ENCODE assay signal across 24 cellular contexts in the genomic region with DNA sequence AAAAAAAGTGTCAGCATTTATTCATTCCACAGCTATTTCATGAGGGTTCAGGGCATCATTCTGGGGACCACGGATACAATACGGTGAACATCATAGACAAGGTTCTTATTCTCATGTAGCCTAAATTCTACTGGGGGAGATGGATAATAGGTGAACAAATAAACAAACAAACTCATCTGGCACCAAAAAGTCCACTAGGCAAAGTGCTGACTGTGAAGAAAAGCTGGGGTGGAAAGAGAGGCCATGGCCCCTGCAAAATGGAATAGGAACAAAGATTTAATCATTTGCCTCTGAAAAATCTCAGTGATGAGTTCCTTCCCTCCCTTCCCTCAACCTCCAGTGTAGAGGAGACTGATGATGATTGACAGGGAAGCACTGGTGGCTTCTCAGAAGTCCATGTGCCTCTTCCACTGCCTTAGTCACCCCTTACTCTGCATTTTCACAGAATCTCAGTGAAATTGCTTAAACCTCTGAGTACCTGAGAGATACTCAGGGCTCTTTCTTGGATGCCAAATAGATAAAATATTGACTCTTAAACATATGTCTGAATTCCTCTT.
"Had no signal": no experiment of that assay in that cellular context is flagged by ENCODE, and none has a peak within 500 bp of the region (broad histone marks: within the 10 kb centered on the region; RNA-seq: fewer than 3 reads in every experiment).

No MANE protein-coding gene starts in this region.

- H3K36me3 ChIP-seq: adrenal gland, SJSA1 had no signal

- ATAC-seq: activated CD8-positive, alpha-beta T cell treated with anti-CD3 and anti-CD28 coated beads for 36 hours; Right ventricle myocardium inferior; SK-N-SH treated with all-trans-retinoic acid at 6 μM for 48 hours; WTC11 had no signal

- H3K4me3 ChIP-seq: adrenal gland, SJSA1 had no signal

- H3K9me3 ChIP-seq: adrenal gland, SJSA1 had no signal

- FAIRE-seq: bronchial epithelial cell had no signal

- H3K27ac ChIP-seq: adrenal gland, SJSA1 had no signal

- DNase-seq: activated CD4-positive, alpha-beta T cell treated with anti-CD3 and anti-CD28 coated beads, Interleukin-2, amount 10 ng/mL, durations not matched to agents 7 days and 5 days; activated CD8-positive, alpha-beta memory T cell treated with anti-CD3 and anti-CD28 coated beads, Interleukin-2, amount 50 U/mL, for 4 hours; activated CD8-positive, alpha-beta T cell treated with anti-CD3 and anti-CD28 coated beads for 36 hours; activated naive CD4-positive, alpha-beta T cell treated with anti-CD3 and anti-CD28 coated beads, Interleukin-2, amount 50 U/mL, for 16 hours; activated naive CD8-positive, alpha-beta T cell treated with anti-CD3 and anti-CD28 coated beads, Interleukin-2, amount 10 ng/mL, durations not matched to agents 7 days and 5 days; activated T-cell treated with anti-CD3 and anti-CD28 coated beads, Interleukin-2, amount 50 U/mL, for 72 hours; adrenal gland; aorta; central memory CD4-positive, alpha-beta T cell; KG1; NCI-H1092; NCI-H1417; NCI-H1930; NCI-H2171; NCI-H2227 treated with DMSO at 0.1 percent for 48 hours; NCI-H446 treated with DMSO at 0.1 percent for 48 hours; NCI-H524 treated with DMSO at 0.1 percent for 48 hours; NCI-H748 treated with DMSO at 0.1 percent for 48 hours; T-helper 9 cell had no signal

- H3K27me3 ChIP-seq: adrenal gland, SJSA1 had no signal
